Comparison of ENCODE assay signal across 1 cellular context in the genomic region with DNA sequence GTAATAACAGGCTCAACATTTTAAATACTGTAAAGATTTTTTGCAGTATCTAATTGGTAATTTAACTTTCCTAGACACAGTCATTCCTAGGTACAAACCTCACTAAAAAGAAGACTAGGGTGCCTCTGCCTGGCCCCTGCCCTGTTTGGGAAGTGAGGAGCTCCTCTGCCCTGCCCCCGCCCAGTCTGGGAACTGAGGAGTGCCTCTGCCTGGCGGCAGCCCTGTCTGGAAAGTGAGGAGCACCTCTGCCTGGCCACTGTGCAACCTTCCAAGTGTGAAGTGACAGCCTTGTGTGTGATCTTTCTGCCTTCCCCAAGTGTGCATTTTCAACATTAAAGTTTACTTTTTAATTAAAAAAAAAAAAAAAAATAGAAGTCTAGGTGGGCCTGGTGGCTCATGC.
TF ChIP-seq lines count a peak whose summit lies in the region.

No MANE protein-coding gene starts in this region.

TF ChIP-seq in A549, 52 proteins besides CTCF, POLR2A, EP300 and RAD21 (continued from another document):
- TF ChIP-seq, protein P1, sequence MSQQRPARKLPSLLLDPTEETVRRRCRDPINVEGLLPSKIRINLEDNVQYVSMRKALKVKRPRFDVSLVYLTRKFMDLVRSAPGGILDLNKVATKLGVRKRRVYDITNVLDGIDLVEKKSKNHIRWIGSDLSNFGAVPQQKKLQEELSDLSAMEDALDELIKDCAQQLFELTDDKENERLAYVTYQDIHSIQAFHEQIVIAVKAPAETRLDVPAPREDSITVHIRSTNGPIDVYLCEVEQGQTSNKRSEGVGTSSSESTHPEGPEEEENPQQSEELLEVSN (IDR thresholded peaks at IDR 0.05; ENCODE audit: borderline replicate concordance, low read depth) = no peak
- TF ChIP-seq, protein P2, sequence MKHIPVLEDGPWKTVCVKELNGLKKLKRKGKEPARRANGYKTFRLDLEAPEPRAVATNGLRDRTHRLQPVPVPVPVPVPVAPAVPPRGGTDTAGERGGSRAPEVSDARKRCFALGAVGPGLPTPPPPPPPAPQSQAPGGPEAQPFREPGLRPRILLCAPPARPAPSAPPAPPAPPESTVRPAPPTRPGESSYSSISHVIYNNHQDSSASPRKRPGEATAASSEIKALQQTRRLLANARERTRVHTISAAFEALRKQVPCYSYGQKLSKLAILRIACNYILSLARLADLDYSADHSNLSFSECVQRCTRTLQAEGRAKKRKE (CRISPR knock-in tag; IDR thresholded peaks at IDR 0.05; ENCODE audit: low read depth) = no peak
- no peak for TF ChIP-seq PHF8 (IDR thresholded peaks at IDR 0.05; ENCODE audit: borderline replicate concordance, low read depth)
